Comparison of ENCODE assay signal across 11 cellular contexts in genomic region chr18:12862467-12862866, GRCh38. TPM values are rescaled to one million over a fixed set of nuclear protein-coding genes. Genes with fewer than 3 reads are reported as not detected.
DNase-seq lines count a peak whose midpoint lies in the region; ATAC-seq and TF ChIP-seq lines count a peak whose summit lies in the region.
"Had no signal": no experiment of that assay in that cellular context is flagged by ENCODE, and none has a peak within 500 bp of the region (broad histone marks: within the 10 kb centered on the region; RNA-seq: fewer than 3 reads in every experiment).

No MANE protein-coding gene starts in this region.

- ATAC-seq in HG03108 (IDR thresholded peaks at IDR 0.05; ENCODE audit: unreplicated experiment), result no peak
- ATAC-seq in stimulated activated naive CD8-positive, alpha-beta T cell treated with anti-CD3 and anti-CD28 coated beads, Interleukin-15, Interleukin-2, amounts not matched to agents 100 U/mL and 50 U/mL, for 24 hours, result no peak
- ATAC-seq: left ventricle myocardium superior had no signal

- no peak overlapping the region for H3K4me3 Mint-ChIP-seq in activated CD4-positive, alpha-beta T cell treated with anti-CD3 and anti-CD28 coated beads, Interleukin-2, amount 10 ng/mL, durations not matched to agents 7 days and 5 days
- H3K4me3 Mint-ChIP-seq: activated naive CD8-positive, alpha-beta T cell treated with anti-CD3 and anti-CD28 coated beads, Interleukin-2, amount 10 ng/mL, durations not matched to agents 7 days and 5 days had no signal

- TF ChIP-seq POLR2A in stomach (IDR thresholded peaks at IDR 0.05), result no peak

- no peaks in the 10 kb centered on the region for H3K27me3 Mint-ChIP-seq in activated CD4-positive, alpha-beta T cell treated with anti-CD3 and anti-CD28 coated beads, Interleukin-2, amount 10 ng/mL, durations not matched to agents 7 days and 5 days
- H3K27me3 Mint-ChIP-seq: activated naive CD8-positive, alpha-beta T cell treated with anti-CD3 and anti-CD28 coated beads, Interleukin-2, amount 10 ng/mL, durations not matched to agents 7 days and 5 days had no signal

- in situ Hi-C loops in KBM-7 (cut with MboI; ENCODE audit: low pct_unique_long_range_greater_than_20kb, low sequenced_read_pairs), result no loop called here

- TF ChIP-seq EP300 in stomach (IDR thresholded peaks at IDR 0.05), result no peak

- intact Hi-C loops in stomach (cut with DNase I; ENCODE audit: low total_unique reads), result no loop called here

- peak overlapping the region; percentile 69 for H3K27ac Mint-ChIP-seq in activated CD4-positive, alpha-beta T cell treated with anti-CD3 and anti-CD28 coated beads, Interleukin-2, amount 10 ng/mL, durations not matched to agents 7 days and 5 days
- H3K27ac Mint-ChIP-seq: activated naive CD8-positive, alpha-beta T cell treated with anti-CD3 and anti-CD28 coated beads, Interleukin-2, amount 10 ng/mL, durations not matched to agents 7 days and 5 days had no signal

- DNase-seq in activated CD4-positive, alpha-beta T cell treated with anti-CD3 and anti-CD28 coated beads, Interleukin-2, amount 10 ng/mL, durations not matched to agents 7 days and 5 days, result no peak
- no peak for DNase-seq in activated CD4-positive, alpha-beta T cell treated with anti-CD3 and anti-CD28 coated beads, Interleukin-2, amount 50 U/mL, for 1 hour
- DNase-seq in RWPE1 (ENCODE audit: low spot score) (peak; percentile 28), islet precursor cell (peak; percentile 98), stomach (peak; percentile 35), KBM-7 (no peak)
- no peak for DNase-seq in stimulated activated naive CD8-positive, alpha-beta T cell treated with anti-CD3 and anti-CD28 coated beads, Interleukin-15, Interleukin-2, amounts not matched to agents 100 U/mL and 50 U/mL, for 24 hours
- DNase-seq: activated naive CD8-positive, alpha-beta T cell treated with anti-CD3 and anti-CD28 coated beads, Interleukin-2, amount 10 ng/mL, durations not matched to agents 7 days and 5 days; left ventricle myocardium superior; NCI-H524 had no signal

- no peaks in the 10 kb centered on the region for H3K27me3 ChIP-seq in stomach

- WGBS in stomach, 5 donors, result 21 to 44% (median 29%) methylated on average over 2 of the region's 2 CpGs

- H3K4me1 Mint-ChIP-seq in activated CD4-positive, alpha-beta T cell treated with anti-CD3 and anti-CD28 coated beads, Interleukin-2, amount 10 ng/mL, durations not matched to agents 7 days and 5 days, result peaks cover 55% of the 10 kb centered on the region

- POLR2A ChIA-PET in activated CD4-positive, alpha-beta T cell treated with anti-CD3 and anti-CD28 coated beads, Interleukin-2, amount 10 ng/mL, durations not matched to agents 7 days and 5 days (lab: Charles Lee), result interaction anchor here (0.6 kb wide), 1 partner anchor 88 kb away, joined by 6 read pairs; no protein-coding TSS in a partner anchor
- POLR2A ChIA-PET in RWPE1 (lab: Yijun Ruan, JAX; ENCODE audit: low non-redundant PET), result interaction anchor here (0.5 kb wide), 1 partner anchor 148 kb away, joined by 3 read pairs; no protein-coding TSS in a partner anchor

- H3K36me3 ChIP-seq in stomach, result peaks cover 0 to 6% (median 0%) of the 10 kb centered on the region in 4 donors

- peaks cover 14% of the 10 kb centered on the region for H3K36me3 Mint-ChIP-seq in activated CD4-positive, alpha-beta T cell treated with anti-CD3 and anti-CD28 coated beads, Interleukin-2, amount 10 ng/mL, durations not matched to agents 7 days and 5 days (ENCODE audit: low read depth)

- H3K9me3 Mint-ChIP-seq in activated CD4-positive, alpha-beta T cell treated with anti-CD3 and anti-CD28 coated beads, Interleukin-2, amount 10 ng/mL, durations not matched to agents 7 days and 5 days, result no peaks in the 10 kb centered on the region
- H3K9me3 Mint-ChIP-seq: activated naive CD8-positive, alpha-beta T cell treated with anti-CD3 and anti-CD28 coated beads, Interleukin-2, amount 10 ng/mL, durations not matched to agents 7 days and 5 days had no signal

- H3K9me3 ChIP-seq in stomach, result no peaks in the 10 kb centered on the region

- no peak for TF ChIP-seq CTCF in RWPE1 (conservative IDR thresholded peaks at IDR 0.05; ENCODE audit: low read depth)
- TF ChIP-seq CTCF in stomach (IDR thresholded peaks at IDR 0.05), result no peak

- no peak overlapping the region for H3K4me3 ChIP-seq in stomach

- CTCF ChIA-PET in activated CD4-positive, alpha-beta T cell treated with anti-CD3 and anti-CD28 coated beads, Interleukin-2, amount 10 ng/mL, durations not matched to agents 7 days and 5 days (lab: Charles Lee), result interaction anchor here (0.6 to 2.0 kb wide), 8 partner anchors 12 to 146 kb away, joined by 3 to 12 read pairs (median 3); no protein-coding TSS in a partner anchor
- CTCF ChIA-PET in RWPE1 (lab: Yijun Ruan, JAX), result interaction anchor here (0.8 kb wide), 1 partner anchor 114 kb away, joined by 4 read pairs; no protein-coding TSS in a partner anchor

- H3K27ac ChIP-seq in RWPE1 (peak overlapping the region; percentile 55), stomach (peak overlapping the region in 2 of 5 donors; percentile 18 to 49)

- peaks cover 0 to 35% (median 22%) of the 10 kb centered on the region in 4 donors for H3K4me1 ChIP-seq in stomach

RNA-seq across cellular contexts. Expression of gene PTPN2, which starts 21.6 kb away (rescaled TPM):
- total RNA-seq in activated CD4-positive, alpha-beta T cell treated with anti-CD3 and anti-CD28 coated beads, Interleukin-2, amount 10 ng/mL, durations not matched to agents 7 days and 5 days, result 10 to 100 TPM; 61.0 to 69.7 TPM
- total RNA-seq in stomach, result 10 to 100 TPM in 3 of 5 donors, 1 to 10 TPM in 2; 5.8 to 66.7 (median 28.5) TPM
- 10 to 100 TPM; 20.2 to 32.4 (median 32.2) TPM for polyA plus RNA-seq in stomach

Comparison
In these comparisons a context has a peak if more than half of its experiments do, and no peak if none do; other contexts are left out.
1. DNase-seq: peak in RWPE1 (single experiment), islet precursor cell (single experiment) and stomach (single experiment); none in activated CD4-positive, alpha-beta T cell treated with anti-CD3 and anti-CD28 coated beads, Interleukin-2, amount 10 ng/mL, durations not matched to agents 7 days and 5 days (single experiment), activated CD4-positive, alpha-beta T cell treated with anti-CD3 and anti-CD28 coated beads, Interleukin-2, amount 50 U/mL, for 1 hour (single experiment), KBM-7 (single experiment) and stimulated activated naive CD8-positive, alpha-beta T cell treated with anti-CD3 and anti-CD28 coated beads, Interleukin-15, Interleukin-2, amounts not matched to agents 100 U/mL and 50 U/mL, for 24 hours (single experiment).